ENCODE assay signal across 26 cellular contexts in genomic region chr14:34044666-34045306, GRCh38.
DNase-seq lines count a peak whose midpoint lies in the region; ATAC-seq, FAIRE-seq and TF ChIP-seq lines count a peak whose summit lies in the region.
"Had no signal": no experiment of that assay in that cellular context is flagged by ENCODE, and none has a peak within 500 bp of the region (broad histone marks: within the 10 kb centered on the region; RNA-seq: fewer than 3 reads in every experiment).

No MANE protein-coding gene starts in this region.

- H3K9ac ChIP-seq in HepG2 (ENCODE audit: insufficient read depth, low read depth, low read length) (0 out of 2 replicates have a peak overlapping the region, but pooled peaks have one; percentile 1), mesendoderm (ENCODE audit: low read length) (no peak overlapping the region)

- no peaks in the 10 kb centered on the region for H3K36me3 Mint-ChIP-seq in activated CD4-positive, alpha-beta T cell treated with anti-CD3 and anti-CD28 coated beads for 36 hours (ENCODE audit: low read depth)
- no peaks in the 10 kb centered on the region for H3K36me3 Mint-ChIP-seq in activated CD8-positive, alpha-beta T cell treated with anti-CD3 and anti-CD28 coated beads for 36 hours (ENCODE audit: low read depth)
- H3K36me3 Mint-ChIP-seq: brain; stimulated activated naive B cell treated with anti-CD40 and anti-IgM and Interleukin-4, amounts not matched to agents 10 μg/mL and 1 μg/mL and 100 μg/mL, for 72 hours had no signal

- TF ChIP-seq POLR2A in HepG2 (IDR thresholded peaks at IDR 0.05; ENCODE audit: insufficient read depth in 1 of 2, low read depth in 2 of 2, low read length in 2 of 2) (no peak), right lobe of liver (IDR thresholded peaks at IDR 0.05) (no peak)

- no peaks in the 10 kb centered on the region for H4K20me1 ChIP-seq in HepG2 (ENCODE audit: insufficient read depth, low read length)

- H3K56ac ChIP-seq in mesendoderm (ENCODE audit: low read length): no peak overlapping the region

- TF ChIP-seq CTCF in HepG2 (CRISPR knock-in tag; IDR thresholded peaks at IDR 0.05) (no peak), right lobe of liver (IDR thresholded peaks at IDR 0.05) (no peak)
- no peak for TF ChIP-seq CTCF in activated CD8-positive, alpha-beta T cell treated with anti-CD3 and anti-CD28 coated beads for 36 hours (IDR thresholded peaks at IDR 0.05)

- H3K4ac ChIP-seq in mesendoderm (ENCODE audit: low read depth, low read length): no peak overlapping the region

- peaks cover 41% of the 10 kb centered on the region for H3K4me1 Mint-ChIP-seq in activated CD4-positive, alpha-beta T cell treated with anti-CD3 and anti-CD28 coated beads for 36 hours
- peaks cover 45% of the 10 kb centered on the region for H3K4me1 Mint-ChIP-seq in activated CD8-positive, alpha-beta T cell treated with anti-CD3 and anti-CD28 coated beads for 36 hours (ENCODE audit: low read depth)

- H3K18ac ChIP-seq in mesendoderm (ENCODE audit: low read length): peak overlapping the region; percentile 46

- H3K27ac ChIP-seq in HepG2 (ENCODE audit: extremely low read length, insufficient read depth, low read length): peak overlapping the region; percentile 62
- H3K27ac ChIP-seq in right lobe of liver: no peak overlapping the region
- no peak overlapping the region for H3K27ac ChIP-seq in mesendoderm (ENCODE audit: low read depth, low read length)
- H3K27ac ChIP-seq: heart left ventricle, testis had no signal

- H3K4me3 ChIP-seq in HepG2 (replicated peaks in 1 of 3; ENCODE audit: insufficient read depth in 1 of 3, low read depth in 2 of 3, low read length in 3 of 3) (no peak overlapping the region), right lobe of liver (no peak overlapping the region), mesendoderm (ENCODE audit: low read length) (no peak overlapping the region)
- H3K4me3 ChIP-seq: GM23338, heart left ventricle, testis had no signal

- intact Hi-C loops in activated CD4-positive, alpha-beta T cell treated with anti-CD3 and anti-CD28 coated beads for 36 hours (cut with DNase I, micrococcal nuclease): loop anchor here in 1 of 2 experiments (1.0 to 10.0 kb wide), 4 partner anchors 11 to 420 kb away; partner anchors contain the start of gene SPTSSA
- intact Hi-C loops in HepG2 (cut with micrococcal nuclease; ENCODE audit: unreplicated experiment) (no loop called here), right lobe of liver (cut with DNase I) (no loop called here)
- intact Hi-C loops in activated CD8-positive, alpha-beta T cell treated with anti-CD3 and anti-CD28 coated beads for 36 hours (cut with micrococcal nuclease): no loop called here

- FAIRE-seq in HepG2 (lab: Jason Lieb, UNC): no peak
- FAIRE-seq: D721Med, keratinocyte, small intestine, urothelium cell line had no signal

- peak overlapping the region; percentile 46 for H2BK15ac ChIP-seq in mesendoderm (replicated peaks; ENCODE audit: low read depth)

- no peak overlapping the region for H4K5ac ChIP-seq in mesendoderm (ENCODE audit: low read length)

- no peaks in the 10 kb centered on the region for H3K27me3 ChIP-seq in HepG2 (ENCODE audit: control insufficient read depth in 1 of 2, insufficient read depth in 2 of 2, low read length in 2 of 2)
- H3K27me3 ChIP-seq in right lobe of liver: no peaks in the 10 kb centered on the region
- no peaks in the 10 kb centered on the region for H3K27me3 ChIP-seq in mesendoderm (ENCODE audit: insufficient read depth, low read length, poor library complexity)
- H3K27me3 ChIP-seq: heart left ventricle, testis had no signal

- H2AK5ac ChIP-seq in mesendoderm (ENCODE audit: low read length): no peak overlapping the region

- no peak overlapping the region for H3K4me3 Mint-ChIP-seq in activated CD4-positive, alpha-beta T cell treated with anti-CD3 and anti-CD28 coated beads for 36 hours
- H3K4me3 Mint-ChIP-seq in activated CD8-positive, alpha-beta T cell treated with anti-CD3 and anti-CD28 coated beads for 36 hours: no peak overlapping the region
- H3K4me3 Mint-ChIP-seq: brain; GM23338; stimulated activated naive B cell treated with anti-CD40 and anti-IgM and Interleukin-4, amounts not matched to agents 10 μg/mL and 1 μg/mL and 100 μg/mL, for 72 hours had no signal

- H3K9me3 ChIP-seq in HepG2 (ENCODE audit: low read length) (no peaks in the 10 kb centered on the region), right lobe of liver (no peaks in the 10 kb centered on the region)
- H3K9me3 ChIP-seq: heart left ventricle, testis had no signal

- H2BK120ac ChIP-seq in mesendoderm (ENCODE audit: low read depth, low read length): peak overlapping the region; percentile 15

- H3K27ac Mint-ChIP-seq in activated CD4-positive, alpha-beta T cell treated with anti-CD3 and anti-CD28 coated beads for 36 hours: peak overlapping the region; percentile 87
- H3K27ac Mint-ChIP-seq in activated CD8-positive, alpha-beta T cell treated with anti-CD3 and anti-CD28 coated beads for 36 hours: peak overlapping the region; percentile 80
- H3K27ac Mint-ChIP-seq: GM23338; stimulated activated naive B cell treated with anti-CD40 and anti-IgM and Interleukin-4, amounts not matched to agents 10 μg/mL and 1 μg/mL and 100 μg/mL, for 72 hours had no signal

- no peak for TF ChIP-seq RAD21 in HepG2 (CRISPR knock-in tag; IDR thresholded peaks at IDR 0.05)

- no peak overlapping the region for H3K23ac ChIP-seq in mesendoderm (ENCODE audit: low read length)

- no peaks in the 10 kb centered on the region for H3K9me3 Mint-ChIP-seq in activated CD4-positive, alpha-beta T cell treated with anti-CD3 and anti-CD28 coated beads for 36 hours (ENCODE audit: low read depth)
- H3K9me3 Mint-ChIP-seq in activated CD8-positive, alpha-beta T cell treated with anti-CD3 and anti-CD28 coated beads for 36 hours: peaks cover 2% of the 10 kb centered on the region
- H3K9me3 Mint-ChIP-seq: GM23338; stimulated activated naive B cell treated with anti-CD40 and anti-IgM and Interleukin-4, amounts not matched to agents 10 μg/mL and 1 μg/mL and 100 μg/mL, for 72 hours had no signal

- TF ChIP-seq EP300 in HepG2 (IDR thresholded peaks at IDR 0.05; ENCODE audit: low read depth in 2 of 2, low read length in 2 of 2): no peak
- TF ChIP-seq EP300 in HepG2 (CRISPR knock-in tag; IDR thresholded peaks at IDR 0.05; ENCODE audit: borderline replicate concordance): no peak

- H3K36me3 ChIP-seq in HepG2 (replicated peaks in 1 of 2; ENCODE audit: control insufficient read depth in 1 of 2, insufficient read depth in 2 of 2, low read length in 2 of 2) (no peaks in the 10 kb centered on the region), right lobe of liver (no peaks in the 10 kb centered on the region), mesendoderm (ENCODE audit: control insufficient read depth, insufficient read depth, low read length) (no peaks in the 10 kb centered on the region)
- H3K36me3 ChIP-seq: heart left ventricle had no signal

- CTCF ChIA-PET in activated CD4-positive, alpha-beta T cell treated with anti-CD3 and anti-CD28 coated beads for 36 hours (lab: Charles Lee): no interaction called here
- CTCF ChIA-PET in HepG2 (lab: Yijun Ruan, JAX; ENCODE audit: low intra/inter-chr PET ratio, low total read pairs): no interaction called here
- CTCF ChIA-PET in activated CD8-positive, alpha-beta T cell treated with anti-CD3 and anti-CD28 coated beads for 36 hours (lab: Charles Lee): interaction anchor here (1.2 kb wide), 1 partner anchor 13 kb away, joined by 4 read pairs; no protein-coding TSS in a partner anchor

- no peak overlapping the region for H3K4me2 ChIP-seq in HepG2 (ENCODE audit: low read depth, low read length)
- no peak overlapping the region for H3K4me2 ChIP-seq in mesendoderm (ENCODE audit: low read length)
- H3K4me2 ChIP-seq: GM23338 had no signal

- no peak for DNase-seq in activated CD4-positive, alpha-beta T cell treated with anti-CD3 and anti-CD28 coated beads for 36 hours
- DNase-seq in activated CD4-positive, alpha-beta T cell treated with anti-CD3 and anti-CD28 coated beads for 1 hour: no peak
- DNase-seq in HepG2 (ENCODE audit: low spot score) (no peak), right lobe of liver (no peak), mesendoderm (no peak)
- no peak for DNase-seq in activated CD8-positive, alpha-beta T cell treated with anti-CD3 and anti-CD28 coated beads for 36 hours
- DNase-seq: activated effector memory CD4-positive, alpha-beta T cell treated with Interleukin-2 at 50 U/mL for 16 hours; amniotic stem cell; cerebellar nuclear complex; foreskin melanocyte; heart left ventricle; left ventricle myocardium superior; NCI-H1048; NCI-H1694; NCI-H446 treated with DMSO at 0.1 percent for 48 hours; RPMI8226; small intestine; stimulated activated naive B cell treated with anti-CD40 and anti-IgM and Interleukin-4, amounts not matched to agents 10 μg/mL and 1 μg/mL and 100 μg/mL, for 72 hours; testis had no signal

- no TSS peak for BruUV-seq in HepG2 (replicated peaks; lab: Mats Ljungman, UMichigan)

- no peaks in the 10 kb centered on the region for H3K79me2 ChIP-seq in HepG2 (ENCODE audit: insufficient read depth, low read length)
- no peaks in the 10 kb centered on the region for H3K79me2 ChIP-seq in mesendoderm (ENCODE audit: control insufficient read depth, insufficient read depth, low read length)

- H3K4me1 ChIP-seq in HepG2 (ENCODE audit: insufficient read depth, low read length): peaks cover 75% of the 10 kb centered on the region
- H3K4me1 ChIP-seq in right lobe of liver: no peaks in the 10 kb centered on the region
- H3K4me1 ChIP-seq in mesendoderm (ENCODE audit: control insufficient read depth, low read depth, low read length): peaks cover 3% of the 10 kb centered on the region
- H3K4me1 ChIP-seq: testis had no signal

- WGBS in HepG2 (ENCODE audit: low lambda C conversion rate): 97% methylated on average over 9 of the region's 9 CpGs
- 58% methylated on average over 5 of the region's 9 CpGs for WGBS in right lobe of liver (ENCODE audit: insufficient coverage, low coverage, low lambda C conversion rate, missing lambda C conversion rate)
- no CpG with 5 or more reads among the region's 9 CpGs for WGBS in mesendoderm (ENCODE audit: extremely low coverage, insufficient coverage, low lambda C conversion rate)

- in situ Hi-C loops in HepG2 (cut with HindIII; ENCODE audit: extremely low pct_ligation_motif_present, low pct_unique_long_range_greater_than_20kb): loop anchor here (25.0 kb wide), 1 partner anchor 418 kb away; the partner anchor contains the start of gene SPTSSA

- H3K27me3 Mint-ChIP-seq in activated CD4-positive, alpha-beta T cell treated with anti-CD3 and anti-CD28 coated beads for 36 hours: no peaks in the 10 kb centered on the region
- H3K27me3 Mint-ChIP-seq in activated CD8-positive, alpha-beta T cell treated with anti-CD3 and anti-CD28 coated beads for 36 hours: peaks cover 12% of the 10 kb centered on the region

- ATAC-seq in activated CD4-positive, alpha-beta T cell treated with anti-CD3 and anti-CD28 coated beads for 36 hours: no peak
- ATAC-seq in HepG2 (no peak), right lobe of liver (no peak), GM19397 (IDR thresholded peaks at IDR 0.05; ENCODE audit: unreplicated experiment) (no peak), GM19455 (IDR thresholded peaks at IDR 0.05; ENCODE audit: unreplicated experiment) (no peak)
- ATAC-seq in activated CD8-positive, alpha-beta T cell treated with anti-CD3 and anti-CD28 coated beads for 36 hours: no peak
- ATAC-seq: GM23338, heart left ventricle, left ventricle myocardium superior had no signal

- no peak overlapping the region for H4K8ac ChIP-seq in mesendoderm (ENCODE audit: low read depth, low read length)

- no peak overlapping the region for H2AFZ ChIP-seq in HepG2 (ENCODE audit: low read length)

- POLR2A ChIA-PET in activated CD4-positive, alpha-beta T cell treated with anti-CD3 and anti-CD28 coated beads for 36 hours (lab: Charles Lee): interaction anchor here (1.1 kb wide), 1 partner anchor 210 kb away, joined by 3 read pairs; no protein-coding TSS in a partner anchor
- POLR2A ChIA-PET in HepG2 (lab: Yijun Ruan, JAX): interaction anchor here (1.8 kb wide), 1 partner anchor 10 kb away, joined by 49 read pairs; no protein-coding TSS in a partner anchor
- POLR2A ChIA-PET in activated CD8-positive, alpha-beta T cell treated with anti-CD3 and anti-CD28 coated beads for 36 hours (lab: Charles Lee): interaction anchor here (1.9 kb wide), 1 partner anchor 16 kb away, joined by 12 read pairs; no protein-coding TSS in a partner anchor

- H2BK5ac ChIP-seq in mesendoderm (ENCODE audit: low read length): no peak overlapping the region

- no peaks in the 10 kb centered on the region for H3K79me1 ChIP-seq in mesendoderm (ENCODE audit: low read length)
